ENCODE assay signal across 8 cellular contexts in the genomic region with DNA sequence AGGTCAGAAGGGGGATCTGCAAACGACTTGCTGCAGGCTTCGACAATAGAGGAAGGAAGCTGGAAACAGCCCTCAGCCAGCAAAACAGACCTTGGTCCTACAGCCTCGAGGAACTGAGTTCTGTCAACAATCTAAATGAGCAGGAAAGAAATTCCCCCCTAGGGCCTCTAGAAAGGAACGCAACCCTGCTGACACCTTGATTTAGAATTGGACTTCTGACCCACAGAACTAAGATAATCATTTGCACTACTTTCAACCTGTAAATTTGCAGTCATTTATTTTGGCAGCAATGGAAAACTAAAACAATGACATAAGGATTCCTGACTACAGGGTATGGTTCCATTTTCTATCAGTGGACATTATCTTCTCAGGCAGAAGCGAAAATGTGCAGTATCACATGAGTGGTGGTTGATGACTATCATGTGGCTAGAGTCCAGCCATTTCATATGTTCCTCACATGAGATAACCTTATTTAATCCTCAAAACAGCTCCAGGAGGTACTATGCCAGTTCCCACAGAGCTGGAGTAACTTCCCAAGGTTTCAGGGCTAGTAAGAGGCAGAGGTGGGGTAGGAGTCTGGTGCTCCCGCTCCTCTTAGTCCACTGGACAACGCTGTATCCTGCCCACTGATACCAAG.
DNase-seq lines count a peak whose midpoint lies in the region; ATAC-seq and TF ChIP-seq lines count a peak whose summit lies in the region.

No MANE protein-coding gene starts in this region.

- peak overlapping the region; percentile 84; the same call in 1 of the 2 replicates for H3K27ac ChIP-seq in SK-N-MC

- no peak overlapping the region for H3K4me3 Mint-ChIP-seq in neural crest cell

- TF ChIP-seq CTCF in fibroblast of pulmonary artery (IDR thresholded peaks at IDR 0.05; ENCODE audit: low read length, missing control alignments) = no peak
- TF ChIP-seq CTCF in neural crest cell (conservative IDR thresholded peaks at IDR 0.05) = no peak

- peak overlapping the region; percentile 35 for H3K27ac Mint-ChIP-seq in neural crest cell (ENCODE audit: unreplicated experiment)

- no peak for ATAC-seq in GM21528 (IDR thresholded peaks at IDR 0.05; ENCODE audit: low FRiP score, unreplicated experiment)

- in situ Hi-C loops in Caki2 (cut with HindIII; ENCODE audit: low pct_unique_long_range_greater_than_20kb, low sequenced_read_pairs) = no loop called here

- DNase-seq in Caki2 (ENCODE audit: low read depth) (peak; percentile 16), SK-N-MC (ENCODE audit: low read depth, low spot score) (no peak), fibroblast of pulmonary artery (ENCODE audit: low read depth) (peak; percentile 26), neural crest cell (ENCODE audit: low read depth, low spot score) (no peak), COLO829 (ENCODE audit: low spot score) (no peak), H4 (ENCODE audit: low spot score) (no peak), activated gamma-delta T cell (lab: John Stamatoyannopoulos, UW) (no peak)

- H3K36me3 ChIP-seq in SK-N-MC (ENCODE audit: insufficient read depth, low read length) = no peaks in the 10 kb centered on the region

- peaks cover 44% of the 10 kb centered on the region for H3K4me1 Mint-ChIP-seq in neural crest cell

- peaks cover 3% of the 10 kb centered on the region for H3K9me3 Mint-ChIP-seq in neural crest cell

- no peaks in the 10 kb centered on the region for H3K27me3 Mint-ChIP-seq in neural crest cell (ENCODE audit: low read depth)

- no peaks in the 10 kb centered on the region for H3K9me3 ChIP-seq in SK-N-MC (ENCODE audit: low read depth, low read length)

- H3K36me3 Mint-ChIP-seq in neural crest cell (ENCODE audit: low read depth) = peaks cover 15% of the 10 kb centered on the region

- no peak overlapping the region for H3K9ac ChIP-seq in SK-N-MC (ENCODE audit: insufficient read length)

- H3K4me3 ChIP-seq in SK-N-MC (no peak overlapping the region), fibroblast of pulmonary artery (replicated peaks; ENCODE audit: low read depth, low read length) (no peak overlapping the region)

Comparison
In these comparisons a context has a peak if more than half of its experiments do, and no peak if none do; other contexts are left out.
1. DNase-seq: peak in Caki2 (single experiment) and fibroblast of pulmonary artery (single experiment); none in SK-N-MC (single experiment), neural crest cell (single experiment), COLO829 (single experiment), H4 (single experiment) and activated gamma-delta T cell (single experiment).